ENCODE assay signal across 9 cellular contexts in the genomic region with DNA sequence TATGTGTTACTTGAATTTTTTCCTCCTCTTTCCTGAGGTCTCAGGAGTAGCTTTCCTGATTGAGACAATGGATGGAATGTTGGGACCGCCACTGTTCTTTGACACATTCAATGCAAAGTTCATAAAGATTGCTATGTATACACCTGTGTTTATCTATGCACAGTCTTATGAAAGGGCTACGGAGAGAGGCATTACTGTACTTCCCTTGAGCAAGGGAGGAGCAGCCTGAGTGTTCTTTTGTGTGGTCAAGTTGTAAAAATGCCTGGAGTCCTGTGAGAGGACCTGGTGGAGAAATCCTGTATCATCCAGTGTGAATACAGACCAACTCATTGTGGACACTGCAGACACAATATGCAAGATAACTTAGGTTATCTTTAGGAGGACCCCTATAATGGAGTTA. TPM values are rescaled to one million over a fixed set of nuclear protein-coding genes. Genes with fewer than 3 reads are reported as not detected.
DNase-seq lines count a peak whose midpoint lies in the region; ATAC-seq and TF ChIP-seq lines count a peak whose summit lies in the region.
"Had no signal": no experiment of that assay in that cellular context is flagged by ENCODE, and none has a peak within 500 bp of the region (broad histone marks: within the 10 kb centered on the region; RNA-seq: fewer than 3 reads in every experiment).

No MANE protein-coding gene starts in this region.

- no peak overlapping the region for H3K4me3 Mint-ChIP-seq in stimulated activated memory B cell treated with anti-CD40 and anti-IgM and Interleukin-4, amounts not matched to agents 10 μg/mL and 1 μg/mL and 100 μg/mL, for 72 hours
- H3K4me3 Mint-ChIP-seq: activated CD4-positive, alpha-beta T cell treated with anti-CD3 and anti-CD28 coated beads, Interleukin-2, amount 10 ng/mL, durations not matched to agents 7 days and 5 days had no signal

- no peaks in the 10 kb centered on the region for H3K36me3 ChIP-seq in esophagus squamous epithelium
- H3K36me3 ChIP-seq in MM.1S (replicated peaks; ENCODE audit: insufficient read depth, low read length): no peaks in the 10 kb centered on the region

- no peaks in the 10 kb centered on the region for H3K9me2 ChIP-seq in MM.1S (replicated peaks; ENCODE audit: insufficient read depth, low read length)

- H4K20me1 ChIP-seq in MM.1S (ENCODE audit: insufficient read depth, low read length): no peaks in the 10 kb centered on the region

- no peaks in the 10 kb centered on the region for H3F3A ChIP-seq in MM.1S (ENCODE audit: insufficient read depth, low read length)

- H3K4me3 ChIP-seq in esophagus squamous epithelium: peak overlapping the region; percentile 79 to 90 (median 86)
- no peak overlapping the region for H3K4me3 ChIP-seq in MM.1S (ENCODE audit: low read length)

- H3K27ac ChIP-seq in esophagus squamous epithelium (peak overlapping the region in 1 of 4 donors; percentile 91), MM.1S (ENCODE audit: low read length) (no peak overlapping the region)

- ATAC-seq in stimulated activated memory B cell treated with anti-CD40 and anti-IgM and Interleukin-4, amounts not matched to agents 10 μg/mL and 1 μg/mL and 100 μg/mL, for 72 hours: no peak
- ATAC-seq in GM21529 (IDR thresholded peaks at IDR 0.05; ENCODE audit: unreplicated experiment) (no peak), GM21737 (IDR thresholded peaks at IDR 0.05; ENCODE audit: unreplicated experiment) (no peak)

- H3K9me3 ChIP-seq in esophagus squamous epithelium (no peaks in the 10 kb centered on the region), MM.1S (replicated peaks; ENCODE audit: insufficient read depth, low read length) (no peaks in the 10 kb centered on the region)

- TF ChIP-seq CTCF in esophagus squamous epithelium (IDR thresholded peaks at IDR 0.05) (no peak), MM.1S (IDR thresholded peaks at IDR 0.05; ENCODE audit: low read length) (no peak)

- intact Hi-C loops in esophagus squamous epithelium (cut with DNase I): loop anchor here (10.0 kb wide), 2 partner anchors 249 to 339 kb away; no protein-coding TSS in a partner anchor

- no peaks in the 10 kb centered on the region for H3K36me3 Mint-ChIP-seq in stimulated activated memory B cell treated with anti-CD40 and anti-IgM and Interleukin-4, amounts not matched to agents 10 μg/mL and 1 μg/mL and 100 μg/mL, for 72 hours

- no peak overlapping the region for H3K9ac ChIP-seq in MM.1S (ENCODE audit: low read length)

- H3K9me3 Mint-ChIP-seq in stimulated activated memory B cell treated with anti-CD40 and anti-IgM and Interleukin-4, amounts not matched to agents 10 μg/mL and 1 μg/mL and 100 μg/mL, for 72 hours: no peaks in the 10 kb centered on the region
- H3K9me3 Mint-ChIP-seq: activated CD4-positive, alpha-beta T cell treated with anti-CD3 and anti-CD28 coated beads, Interleukin-2, amount 10 ng/mL, durations not matched to agents 7 days and 5 days had no signal

- H2AFZ ChIP-seq in MM.1S (ENCODE audit: low read length): no peak overlapping the region

- H3K4me1 ChIP-seq in esophagus squamous epithelium: peaks cover 0 to 26% (median 9%) of the 10 kb centered on the region in 3 donors
- H3K4me1 ChIP-seq in MM.1S (ENCODE audit: low read length): no peaks in the 10 kb centered on the region

- H3K79me2 ChIP-seq in MM.1S (ENCODE audit: low read length): no peaks in the 10 kb centered on the region

- DNase-seq in ELR (ENCODE audit: low read depth): peak; percentile 75
- DNase-seq in NCI-H748 treated with DMSO at 0.1 percent for 48 hours (lab: John Stamatoyannopoulos, UW): peak; percentile 45
- DNase-seq in esophagus squamous epithelium (lab: John Stamatoyannopoulos, UW): no peak
- peak; percentile 35 for DNase-seq in pons (ENCODE audit: low spot score)
- no peak for DNase-seq in MM.1S
- DNase-seq: activated CD4-positive, alpha-beta T cell treated with anti-CD3 and anti-CD28 coated beads, Interleukin-2, amount 10 ng/mL, durations not matched to agents 7 days and 5 days had no signal

- WGBS in esophagus squamous epithelium, 2 donors: 20 to 41% methylated on average over 2 of the region's 2 CpGs

- H3K4me1 Mint-ChIP-seq in stimulated activated memory B cell treated with anti-CD40 and anti-IgM and Interleukin-4, amounts not matched to agents 10 μg/mL and 1 μg/mL and 100 μg/mL, for 72 hours: peaks cover 8% of the 10 kb centered on the region

- no peak for TF ChIP-seq POLR2A in esophagus squamous epithelium (IDR thresholded peaks at IDR 0.05)

- no peak overlapping the region for H3K4me2 ChIP-seq in MM.1S (ENCODE audit: low read depth, low read length)

- H3K27me3 ChIP-seq in esophagus squamous epithelium: no peaks in the 10 kb centered on the region
- no peaks in the 10 kb centered on the region for H3K27me3 ChIP-seq in MM.1S (replicated peaks; ENCODE audit: insufficient read depth, low read length)

- peaks cover 8% of the 10 kb centered on the region for H3K27me3 Mint-ChIP-seq in stimulated activated memory B cell treated with anti-CD40 and anti-IgM and Interleukin-4, amounts not matched to agents 10 μg/mL and 1 μg/mL and 100 μg/mL, for 72 hours

- H3K27ac Mint-ChIP-seq in stimulated activated memory B cell treated with anti-CD40 and anti-IgM and Interleukin-4, amounts not matched to agents 10 μg/mL and 1 μg/mL and 100 μg/mL, for 72 hours: no peak overlapping the region
- H3K27ac Mint-ChIP-seq: activated CD4-positive, alpha-beta T cell treated with anti-CD3 and anti-CD28 coated beads, Interleukin-2, amount 10 ng/mL, durations not matched to agents 7 days and 5 days had no signal

RNA-seq across cellular contexts. Expression of gene SRGAP1, which starts 1.2 kb away (rescaled TPM):
- 1 to 10 TPM; 2.0 to 5.3 (median 3.6) TPM for total RNA-seq in esophagus squamous epithelium
- total RNA-seq: activated CD4-positive, alpha-beta T cell treated with anti-CD3 and anti-CD28 coated beads, Interleukin-2, amount 10 ng/mL, durations not matched to agents 7 days and 5 days had no signal

Comparison
In these comparisons a context has a peak if more than half of its experiments do, and no peak if none do; other contexts are left out.
1. DNase-seq: peak in ELR (single experiment), NCI-H748 treated with DMSO at 0.1 percent for 48 hours (single experiment) and pons (single experiment); none in esophagus squamous epithelium (single experiment) and MM.1S (single experiment).